Comparison of ENCODE assay signal across 16 cellular contexts in the genomic region with DNA sequence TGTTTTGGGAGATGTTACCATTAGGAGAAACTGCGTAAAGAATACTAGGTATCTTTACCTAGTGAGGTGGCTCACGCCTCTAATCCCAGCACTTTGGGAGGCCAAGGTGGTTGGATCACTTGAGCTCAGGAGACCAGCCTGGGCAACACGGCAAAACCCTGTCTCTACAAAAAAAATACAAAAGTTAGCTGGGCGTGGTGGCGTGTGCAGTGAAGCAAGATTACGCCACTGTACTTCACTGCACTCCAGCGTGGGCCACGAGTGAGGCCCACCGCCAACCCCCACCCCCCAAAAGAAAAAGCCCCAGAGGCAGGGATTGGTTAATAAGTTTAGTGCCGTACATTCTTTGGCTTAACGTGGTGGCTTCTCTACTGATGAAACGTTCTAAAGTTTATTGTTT. TPM values are rescaled to one million over a fixed set of nuclear protein-coding genes. Genes with fewer than 3 reads are reported as not detected.
DNase-seq lines count a peak whose midpoint lies in the region; ATAC-seq and TF ChIP-seq lines count a peak whose summit lies in the region.
"Had no signal": no experiment of that assay in that cellular context is flagged by ENCODE, and none has a peak within 500 bp of the region (broad histone marks: within the 10 kb centered on the region; RNA-seq: fewer than 3 reads in every experiment).

No MANE protein-coding gene starts in this region.

- no CpG with 5 or more reads among the region's 12 CpGs for WGBS in neuronal stem cell (ENCODE audit: extremely low coverage in 2 of 2, insufficient read length in 2 of 2, insufficient replicate concordance in 1 of 2), 2 donors

- H3K23ac ChIP-seq in neuronal stem cell (ENCODE audit: low read depth, low read length, poor library complexity), result no peak overlapping the region

- POLR2A ChIA-PET in PC-3 (lab: Charles Lee; ENCODE audit: unreplicated experiment), result no interaction called here

- no peak overlapping the region for H3K14ac ChIP-seq in neuronal stem cell (ENCODE audit: low read length)

- H3K4ac ChIP-seq in neuronal stem cell (ENCODE audit: low read length), result no peak overlapping the region

- H2AFZ ChIP-seq in PC-3 (ENCODE audit: low read length), result no peak overlapping the region
- H2AFZ ChIP-seq in neuronal stem cell (ENCODE audit: low read length), result no peak overlapping the region

- no peaks in the 10 kb centered on the region for H3K27me3 ChIP-seq in HUES48 (ENCODE audit: control insufficient read depth, insufficient read depth, low read length)
- H3K27me3 ChIP-seq in PC-3 (ENCODE audit: low read length), result no peaks in the 10 kb centered on the region
- no peaks in the 10 kb centered on the region for H3K27me3 ChIP-seq in iPS-20b (ENCODE audit: insufficient read depth, low read length)
- H3K27me3 ChIP-seq in neuronal stem cell (ENCODE audit: control insufficient read depth in 3 of 3, insufficient read depth in 3 of 3, low read depth in 1 of 3, low read length in 3 of 3), result no peaks in the 10 kb centered on the region
- no peaks in the 10 kb centered on the region for H3K27me3 ChIP-seq in H7 (ENCODE audit: control insufficient read depth, insufficient read depth, low read length)

- intact Hi-C loops in PC-3 (cut with micrococcal nuclease), result no loop called here

- no peak overlapping the region for H3K18ac ChIP-seq in neuronal stem cell (ENCODE audit: low read length)

- H4K8ac ChIP-seq in neuronal stem cell (ENCODE audit: low read depth, low read length), result no peak overlapping the region

- H4K20me1 ChIP-seq in PC-3 (ENCODE audit: low read length), result no peaks in the 10 kb centered on the region

- H3K9ac ChIP-seq in HUES48 (ENCODE audit: low read depth, low read length) (no peak overlapping the region), PC-3 (ENCODE audit: low read length) (peak overlapping the region; percentile 68), iPS-20b (ENCODE audit: low read depth, low read length) (peak overlapping the region; percentile 23; the same call in 1 of the 2 replicates), neuronal stem cell (ENCODE audit: low read depth, low read length, poor library complexity) (no peak overlapping the region)
- H3K9ac ChIP-seq: KMS-11 had no signal

- no peak overlapping the region for H3K4me2 ChIP-seq in PC-3 (ENCODE audit: low read length)
- no peak overlapping the region for H3K4me2 ChIP-seq in neuronal stem cell (ENCODE audit: insufficient read depth, low read length, poor library complexity, severe bottlenecking)
- H3K4me2 ChIP-seq: KMS-11 had no signal

- H3F3A ChIP-seq in PC-3 (ENCODE audit: low read length, unreplicated experiment), result peaks cover 7% of the 10 kb centered on the region

- peak overlapping the region; percentile 45; the same call in 1 of the 2 replicates for H3K4me3 ChIP-seq in HUES48 (ENCODE audit: low read depth, low read length)
- H3K4me3 ChIP-seq in PC-3 (ENCODE audit: low read length), result no peak overlapping the region
- peak overlapping the region; percentile 58; the same call in 1 of the 2 replicates for H3K4me3 ChIP-seq in iPS-20b (ENCODE audit: low read length)
- H3K4me3 ChIP-seq in neuronal stem cell (ENCODE audit: low read length in 2 of 2), result no peak overlapping the region
- H3K4me3 ChIP-seq in H7 (ENCODE audit: insufficient read depth, low read depth, low read length), result no peak overlapping the region
- H3K4me3 ChIP-seq: GM12878 had no signal

- H2BK15ac ChIP-seq in neuronal stem cell (ENCODE audit: low read length), result no peak overlapping the region

- H3K4me1 Mint-ChIP-seq in activated naive CD4-positive, alpha-beta T cell treated with anti-CD3 and anti-CD28 coated beads, Interleukin-2, amount 10 ng/mL, durations not matched to agents 7 days and 5 days, result peaks cover 12% of the 10 kb centered on the region

- no peak for ATAC-seq in PC-3
- ATAC-seq in GM21576 (IDR thresholded peaks at IDR 0.05; ENCODE audit: unreplicated experiment), result no peak

- no peak for TF ChIP-seq CTCF in PC-3 (conservative IDR thresholded peaks at IDR 0.05; ENCODE audit: low read depth, low read length)

- no peaks in the 10 kb centered on the region for H3K9me3 ChIP-seq in HUES48 (ENCODE audit: control insufficient read depth, insufficient read depth, low read length)
- H3K9me3 ChIP-seq in PC-3 (ENCODE audit: low read length), result no peaks in the 10 kb centered on the region
- no peaks in the 10 kb centered on the region for H3K9me3 ChIP-seq in iPS-20b (ENCODE audit: insufficient read depth, low read depth, low read length)
- no peaks in the 10 kb centered on the region for H3K9me3 ChIP-seq in neuronal stem cell (replicated peaks in 1 of 2; ENCODE audit: control insufficient read depth in 2 of 2, insufficient read depth in 1 of 2, low read depth in 1 of 2, low read length in 2 of 2)

- no peak overlapping the region for H2BK12ac ChIP-seq in neuronal stem cell (ENCODE audit: low read length)

- BruUV-seq in PC-3 (replicated peaks; lab: Mats Ljungman, UMichigan), result no TSS peak

- no peak overlapping the region for H4K91ac ChIP-seq in neuronal stem cell (ENCODE audit: low read depth, low read length, poor library complexity)

- CTCF ChIA-PET in PC-3 (lab: Charles Lee), result interaction anchor here (0.6 kb wide), 1 partner anchor 47 kb away, joined by 4 read pairs; no protein-coding TSS in a partner anchor
- CTCF ChIA-PET in activated naive CD4-positive, alpha-beta T cell treated with anti-CD3 and anti-CD28 coated beads, Interleukin-2, amount 10 ng/mL, durations not matched to agents 7 days and 5 days (lab: Charles Lee), result no interaction called here

- no peaks in the 10 kb centered on the region for H3K9me2 ChIP-seq in PC-3 (replicated peaks; ENCODE audit: low read length)

- H3K36me3 Mint-ChIP-seq in activated naive CD4-positive, alpha-beta T cell treated with anti-CD3 and anti-CD28 coated beads, Interleukin-2, amount 10 ng/mL, durations not matched to agents 7 days and 5 days, result no peaks in the 10 kb centered on the region

- H3K9me3 Mint-ChIP-seq in activated naive CD4-positive, alpha-beta T cell treated with anti-CD3 and anti-CD28 coated beads, Interleukin-2, amount 10 ng/mL, durations not matched to agents 7 days and 5 days, result no peaks in the 10 kb centered on the region

- H3K4me3 Mint-ChIP-seq in activated naive CD4-positive, alpha-beta T cell treated with anti-CD3 and anti-CD28 coated beads, Interleukin-2, amount 10 ng/mL, durations not matched to agents 7 days and 5 days, result no peak overlapping the region

- no peaks in the 10 kb centered on the region for H3K79me1 ChIP-seq in neuronal stem cell (ENCODE audit: low read depth, low read length)

- H2BK5ac ChIP-seq in neuronal stem cell (ENCODE audit: low read length), result no peak overlapping the region

- H3K27me3 Mint-ChIP-seq in activated naive CD4-positive, alpha-beta T cell treated with anti-CD3 and anti-CD28 coated beads, Interleukin-2, amount 10 ng/mL, durations not matched to agents 7 days and 5 days, result peaks cover 37% of the 10 kb centered on the region

- H3K36me3 ChIP-seq in HUES48 (ENCODE audit: control insufficient read depth, insufficient read depth, low read length) (peaks cover 6% of the 10 kb centered on the region; the same call in 1 of the 2 replicates), PC-3 (ENCODE audit: low read depth, low read length) (no peaks in the 10 kb centered on the region), iPS-20b (ENCODE audit: insufficient read depth, low read depth, low read length) (peaks cover 7% of the 10 kb centered on the region; the same call in 1 of the 2 replicates), neuronal stem cell (replicated peaks in 1 of 2; ENCODE audit: control insufficient read depth in 2 of 2, insufficient read depth in 2 of 2, low read length in 2 of 2) (peaks cover 0 to 19% of the 10 kb centered on the region in 2 donors), H7 (replicated peaks; ENCODE audit: control insufficient read depth, insufficient read depth, low read length) (peaks cover 1% of the 10 kb centered on the region; the same call in 1 of the 2 replicates)

- no peak overlapping the region for H2BK120ac ChIP-seq in neuronal stem cell (ENCODE audit: low read depth, low read length)

- H3K4me1 ChIP-seq in HUES48 (ENCODE audit: control insufficient read depth, insufficient read depth, low read length), result peaks cover 88% of the 10 kb centered on the region
- H3K4me1 ChIP-seq in PC-3 (ENCODE audit: insufficient read depth, low read length), result peaks cover 27% of the 10 kb centered on the region
- H3K4me1 ChIP-seq in iPS-20b (ENCODE audit: insufficient read depth, low read length), result peaks cover 74% of the 10 kb centered on the region
- peaks cover 21 to 54% of the 10 kb centered on the region in 2 donors for H3K4me1 ChIP-seq in neuronal stem cell (ENCODE audit: control insufficient read depth in 2 of 2, insufficient read depth in 1 of 2, low read depth in 1 of 2, low read length in 2 of 2)

- no peak overlapping the region for H2AK5ac ChIP-seq in neuronal stem cell (ENCODE audit: low read depth, low read length)

- peak overlapping the region; percentile 97 for H3K27ac ChIP-seq in HUES48 (ENCODE audit: low read depth, low read length)
- H3K27ac ChIP-seq in PC-3 (ENCODE audit: low read length), result peak overlapping the region; percentile 91
- peak overlapping the region; percentile 81 for H3K27ac ChIP-seq in iPS-20b (ENCODE audit: low read length)
- H3K27ac ChIP-seq in neuronal stem cell (replicated peaks; ENCODE audit: low read length), result peak overlapping the region; percentile 81
- H3K27ac ChIP-seq: KMS-11, RWPE1 had no signal

- no peaks in the 10 kb centered on the region for H3K79me2 ChIP-seq in PC-3 (ENCODE audit: low read length)

- no peak overlapping the region for H3K27ac Mint-ChIP-seq in activated naive CD4-positive, alpha-beta T cell treated with anti-CD3 and anti-CD28 coated beads, Interleukin-2, amount 10 ng/mL, durations not matched to agents 7 days and 5 days

- no peak for DNase-seq in PC-3
- DNase-seq in neuronal stem cell (ENCODE audit: low spot score), result no peak
- DNase-seq in stimulated activated naive CD4-positive, alpha-beta T cell treated with Interleukin-2 at 50 U/mL for 16 hours (lab: John Stamatoyannopoulos, UW), result no peak
- DNase-seq in activated naive CD4-positive, alpha-beta T cell treated with anti-CD3 and anti-CD28 coated beads, Interleukin-2, amount 10 ng/mL, durations not matched to agents 7 days and 5 days, result no peak
- DNase-seq in H7, result no peak
- DNase-seq: AML-193, DMS79, NCI-H187 treated with DMSO at 0.1 percent for 48 hours, NCI-H2171 treated with DMSO at 0.1 percent for 48 hours, NCI-H510A treated with DMSO at 0.1 percent for 48 hours had no signal

RNA-seq across cellular contexts. Expression of a gene that starts 23.5 kb away (rescaled TPM):
- total RNA-seq in PC-3 (2014; rRNA removed), result 0.11 and 0.17 TPM in 2 replicates
- polyA plus RNA-seq in neuronal stem cell (2013, experiment 1 of 2), result 53.8 TPM
- 57.6 TPM for polyA plus RNA-seq in neuronal stem cell (2013, experiment 2 of 2)
- total RNA-seq in H7 (2014; rRNA removed; shearing (Covaris generic)), result 105 and 151 TPM in 2 replicates

Comparison
In these comparisons a context has a peak if more than half of its experiments do, and no peak if none do; other contexts are left out.
1. H3K4me3 ChIP-seq: peak in HUES48 (single experiment) and iPS-20b (single experiment); none in PC-3 (single experiment), neuronal stem cell (0 of 2) and H7 (single experiment).
2. H3K9ac ChIP-seq: peak in PC-3 (single experiment) and iPS-20b (single experiment); none in HUES48 (single experiment) and neuronal stem cell (single experiment).
3. RNA of a gene that starts 23.5 kb away (total RNA-seq): 105 to 151 TPM in H7; 0.11 to 0.17 TPM in PC-3; every median in the first group is over 10 times any median in the second.
4. Peak in every context shown above with its lines, with median percentiles within 50 percentile points of each other: H3K27ac ChIP-seq.